ENCODE assay signal across 23 cellular contexts in the genomic region with DNA sequence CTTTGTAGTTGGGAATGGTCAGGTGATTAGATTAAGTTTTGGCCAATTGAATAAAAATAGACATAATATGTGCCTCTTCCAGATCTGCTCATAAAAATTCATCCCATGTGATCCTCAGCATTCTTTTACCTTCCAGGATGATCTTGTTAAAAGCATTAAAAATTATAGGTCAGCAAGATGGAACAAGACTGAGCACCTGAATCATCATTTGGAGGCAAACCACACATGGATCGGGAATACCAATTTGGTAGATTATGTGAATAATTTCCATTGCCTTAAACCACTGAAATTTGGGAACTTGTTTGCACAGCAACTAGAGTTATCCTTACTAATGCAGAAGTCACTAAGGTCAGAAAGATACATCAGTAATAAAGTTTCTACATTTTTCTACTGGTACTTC.
A peak's percentile ranks its signal among the peaks of the same experiment; 100 is the strongest.
DNase-seq lines count a peak whose midpoint lies in the region; FAIRE-seq and TF ChIP-seq lines count a peak whose summit lies in the region.
"Had no signal": no experiment of that assay in that cellular context is flagged by ENCODE, and none has a peak within 500 bp of the region (broad histone marks: within the 10 kb centered on the region; RNA-seq: fewer than 3 reads in every experiment).

No MANE protein-coding gene starts in this region.

- no peak overlapping the region for H2AFZ ChIP-seq in mammary epithelial cell (ENCODE audit: low read depth, low read length)
- H2AFZ ChIP-seq in keratinocyte (ENCODE audit: control insufficient read depth, low read length) = no peak overlapping the region

- H3K4me3 ChIP-seq in mammary epithelial cell (replicated peaks in 1 of 3; ENCODE audit: insufficient read depth in 1 of 3, low read depth in 2 of 3, low read length in 3 of 3) = no peak overlapping the region
- no peak overlapping the region for H3K4me3 ChIP-seq in bronchial epithelial cell (ENCODE audit: low read depth, low read length)
- H3K4me3 ChIP-seq in keratinocyte (ENCODE audit: control insufficient read depth in 2 of 3, extremely low read depth in 1 of 3, insufficient read depth in 2 of 3, low read depth in 1 of 3, low read length in 3 of 3) = no peak overlapping the region
- H3K4me3 ChIP-seq: A549; BLaER1 treated with 17β-estradiol and CSF1 and Interleukin-3, amounts not matched to agents 10 nM and 100 nM; GM12878 had no signal

- no peaks in the 10 kb centered on the region for H3K27me3 Mint-ChIP-seq in MCF 10A (ENCODE audit: insufficient read depth, unreplicated experiment)
- H3K27me3 Mint-ChIP-seq: B cell; CD4-positive, alpha-beta T cell had no signal

- H3K27ac Mint-ChIP-seq in MCF 10A (ENCODE audit: low read depth, unreplicated experiment) = no peak overlapping the region
- H3K27ac Mint-ChIP-seq: B cell; CD4-positive, alpha-beta T cell; CD8-positive, alpha-beta T cell had no signal

- POLR2A ChIA-PET in MCF 10A (lab: Yijun Ruan, JAX) = no interaction called here

- no peak for TF ChIP-seq POLR2A in GM12891 (IDR thresholded peaks at IDR 0.05; ENCODE audit: low read depth, low read length)

- 0% methylated on average over 1 of the region's 1 CpG for WGBS in mammary epithelial cell (ENCODE audit: low coverage, missing lambda C conversion rate)

- peak overlapping the region; percentile 62 for H3K4me2 ChIP-seq in mammary epithelial cell (ENCODE audit: insufficient read depth, low read depth, low read length)
- H3K4me2 ChIP-seq in keratinocyte (ENCODE audit: control insufficient read depth, extremely low read depth, insufficient read depth, low read depth, low read length) = peak overlapping the region; percentile 30
- H3K4me2 ChIP-seq: A549; BLaER1 treated with 17β-estradiol and CSF1 and Interleukin-3, amounts not matched to agents 10 nM and 100 nM had no signal

- H3K9me1 ChIP-seq in keratinocyte (ENCODE audit: control insufficient read depth, extremely low read depth, insufficient read depth, low read length) = no peaks in the 10 kb centered on the region

- H3K4me1 ChIP-seq in mammary epithelial cell (ENCODE audit: insufficient read depth, low read length) (peaks cover 14% of the 10 kb centered on the region), keratinocyte (ENCODE audit: control insufficient read depth, extremely low read depth, insufficient read depth, low read length) (peaks cover 12% of the 10 kb centered on the region)
- H3K4me1 ChIP-seq: A549; BLaER1 treated with 17β-estradiol and CSF1 and Interleukin-3, amounts not matched to agents 10 nM and 100 nM; Caco-2 had no signal

- H3K27ac ChIP-seq in mammary epithelial cell (ENCODE audit: insufficient read depth, low read depth, low read length) = peak overlapping the region; percentile 25
- H3K27ac ChIP-seq in epithelial cell of prostate = peak overlapping the region; percentile 36
- no peak overlapping the region for H3K27ac ChIP-seq in keratinocyte (ENCODE audit: control insufficient read depth, insufficient read depth, low read length)
- H3K27ac ChIP-seq: 22Rv1; A549; BLaER1 treated with 17β-estradiol and CSF1 and Interleukin-3, amounts not matched to agents 10 nM and 100 nM; C4-2B had no signal

- H3K27me3 ChIP-seq in mammary epithelial cell (ENCODE audit: insufficient read depth, low read length) (no peaks in the 10 kb centered on the region), bronchial epithelial cell (ENCODE audit: control insufficient read depth, insufficient read depth, low read length) (no peaks in the 10 kb centered on the region), keratinocyte (ENCODE audit: control insufficient read depth, extremely low read depth, insufficient read depth, low read length) (no peaks in the 10 kb centered on the region)
- H3K27me3 ChIP-seq: BLaER1 treated with 17β-estradiol and CSF1 and Interleukin-3, amounts not matched to agents 10 nM and 100 nM had no signal

- BruUV-seq in mammary epithelial cell (replicated peaks; lab: Mats Ljungman, UMichigan) (no TSS peak), MCF 10A (replicated peaks; lab: Mats Ljungman, UMichigan) (no TSS peak)

- intact Hi-C loops in mammary epithelial cell (cut with micrococcal nuclease) = loop anchor here (2.0 kb wide), 1 partner anchor 55 kb away; no protein-coding TSS in a partner anchor
- intact Hi-C loops in MCF 10A (cut with micrococcal nuclease) = no loop called here

- H3K79me2 ChIP-seq in mammary epithelial cell (ENCODE audit: insufficient read depth, low read length) (no peaks in the 10 kb centered on the region), keratinocyte (ENCODE audit: control insufficient read depth, insufficient read depth, low read length) (no peaks in the 10 kb centered on the region)

- TF ChIP-seq CTCF in mammary epithelial cell (conservative IDR thresholded peaks at IDR 0.05 in 1 of 2, IDR thresholded peaks at IDR 0.05 in 1 of 2; ENCODE audit: extremely low read depth in 1 of 2, insufficient read depth in 1 of 2, low read depth in 1 of 2, low read length in 2 of 2) (no peak), MCF 10A (IDR thresholded peaks at IDR 0.05; ENCODE audit: unreplicated experiment) (no peak), bronchial epithelial cell (IDR thresholded peaks at IDR 0.05; ENCODE audit: insufficient read depth, low read length, severe bottlenecking) (no peak), keratinocyte (optimal IDR thresholded peaks at IDR 0.05 in 1 of 3, IDR thresholded peaks at IDR 0.05 in 1 of 3, conservative IDR thresholded peaks at IDR 0.05 in 1 of 3; ENCODE audit: extremely low read depth in 1 of 3, insufficient read depth in 2 of 3, low read length in 3 of 3) (no peak)

- H3K36me3 ChIP-seq in mammary epithelial cell (ENCODE audit: insufficient read depth, low read length) = no peaks in the 10 kb centered on the region
- no peaks in the 10 kb centered on the region for H3K36me3 ChIP-seq in bronchial epithelial cell (ENCODE audit: control insufficient read depth, insufficient read depth, low read length)
- H3K36me3 ChIP-seq in keratinocyte (ENCODE audit: control insufficient read depth in 2 of 2, extremely low read depth in 1 of 2, insufficient read depth in 2 of 2, low read length in 2 of 2) = no peaks in the 10 kb centered on the region
- H3K36me3 ChIP-seq: BLaER1 treated with 17β-estradiol and CSF1 and Interleukin-3, amounts not matched to agents 10 nM and 100 nM had no signal

- no peak overlapping the region for H3K9ac ChIP-seq in mammary epithelial cell (ENCODE audit: insufficient read depth, low read length)
- no peak overlapping the region for H3K9ac ChIP-seq in keratinocyte (ENCODE audit: control insufficient read depth, extremely low read depth, insufficient read depth, low read length)
- H3K9ac ChIP-seq: BLaER1 treated with 17β-estradiol and CSF1 and Interleukin-3, amounts not matched to agents 10 nM and 100 nM had no signal

- FAIRE-seq in bronchial epithelial cell (lab: Jason Lieb, UNC) (no peak), keratinocyte (lab: Jason Lieb, UNC) (peak; percentile 89), GM12891 (lab: Jason Lieb, UNC) (no peak)
- FAIRE-seq: A549, D721Med, GM12878, GM19239 had no signal

- H3K9me3 ChIP-seq in mammary epithelial cell (replicated peaks; ENCODE audit: insufficient read depth, low read length) (no peaks in the 10 kb centered on the region), keratinocyte (ENCODE audit: control insufficient read depth, low read depth, low read length) (no peaks in the 10 kb centered on the region)
- H3K9me3 ChIP-seq: A549; BLaER1 treated with 17β-estradiol and CSF1 and Interleukin-3, amounts not matched to agents 10 nM and 100 nM; Caco-2 had no signal

- dilution Hi-C loops in mammary epithelial cell (cut with HindIII; ENCODE audit: low sequenced_read_pairs) = no loop called here
- dilution Hi-C loops in keratinocyte (cut with MboI; ENCODE audit: extremely low pct_ligation_motif_present, low sequenced_read_pairs) = no loop called here

- DNase-seq in mammary epithelial cell (peak; percentile 79), MCF 10A (ENCODE audit: unreplicated experiment) (no peak), bronchial epithelial cell (ENCODE audit: low read depth) (peak; percentile 82), epithelial cell of prostate (ENCODE audit: low read depth, low spot score) (no peak), keratinocyte (ENCODE audit: low read depth, low spot score) (peak; percentile 73), Kasumi-1 (lab: John Stamatoyannopoulos, UW) (no peak), GM12891 (ENCODE audit: insufficient read length, low spot score) (no peak)
- DNase-seq in stimulated activated CD4-positive, alpha-beta T cell treated with anti-CD3 and anti-CD28 coated beads, Interleukin-2, amount 100 ng/mL, for 48 hours = no peak
- DNase-seq: AML-193; Caco-2; Calu3; CD4-positive, alpha-beta T cell; CD8-positive, alpha-beta T cell; DMS79 treated with DMSO at 0.1 percent for 48 hours; GF-D8 had no signal

- no peaks in the 10 kb centered on the region for H3K36me3 Mint-ChIP-seq in MCF 10A (ENCODE audit: insufficient read depth, unreplicated experiment)
- H3K36me3 Mint-ChIP-seq: CD8-positive, alpha-beta T cell had no signal

- CTCF ChIA-PET in mammary epithelial cell (lab: Charles Lee; ENCODE audit: low non-redundant PET) = no interaction called here
- CTCF ChIA-PET in MCF 10A (lab: Yijun Ruan, JAX) = interaction anchor here (0.7 kb wide), 1 partner anchor 623 kb away, joined by 3 read pairs; no protein-coding TSS in a partner anchor

- H3K4me1 Mint-ChIP-seq in MCF 10A (ENCODE audit: insufficient read depth, unreplicated experiment) = peaks cover under 1% of the 10 kb centered on the region
- H3K4me1 Mint-ChIP-seq: B cell had no signal

- H3K4me3 Mint-ChIP-seq in MCF 10A (ENCODE audit: unreplicated experiment) = no peak overlapping the region
- H3K4me3 Mint-ChIP-seq: B cell; CD4-positive, alpha-beta T cell; CD8-positive, alpha-beta T cell had no signal

- no peaks in the 10 kb centered on the region for H3K9me3 Mint-ChIP-seq in MCF 10A (ENCODE audit: unreplicated experiment)

- in situ Hi-C loops in mammary epithelial cell (cut with MboI; ENCODE audit: low sequenced_read_pairs in 2 of 2) = no loop called here

- no peaks in the 10 kb centered on the region for H4K20me1 ChIP-seq in mammary epithelial cell (ENCODE audit: insufficient read depth, low read length)
- no peaks in the 10 kb centered on the region for H4K20me1 ChIP-seq in keratinocyte (ENCODE audit: control insufficient read depth, extremely low read depth, insufficient read depth, low read length)
- H4K20me1 ChIP-seq: BLaER1 treated with 17β-estradiol and CSF1 and Interleukin-3, amounts not matched to agents 10 nM and 100 nM had no signal

TF ChIP-seq in GM12891, 5 proteins besides CTCF, POLR2A, EP300 and RAD21:
- TF ChIP-seq PAX5 (IDR thresholded peaks at IDR 0.05; ENCODE audit: insufficient read depth, low read length, severe bottlenecking) (no peak), TAF1 (IDR thresholded peaks at IDR 0.05; ENCODE audit: low read depth, low read length) (no peak), SPI1 (IDR thresholded peaks at IDR 0.05; ENCODE audit: low read depth, low read length) (no peak), POLR2AphosphoS5 (IDR thresholded peaks at IDR 0.05; ENCODE audit: low read depth, low read length) (no peak), POU2F2 (IDR thresholded peaks at IDR 0.05; ENCODE audit: low read depth, low read length) (no peak)

Comparison
In these comparisons a context has a peak if more than half of its experiments do, and no peak if none do; other contexts are left out.
1. DNase-seq: peak in mammary epithelial cell (single experiment), bronchial epithelial cell (single experiment) and keratinocyte (single experiment); none in MCF 10A (single experiment), epithelial cell of prostate (single experiment), Kasumi-1 (0 of 2), GM12891 (single experiment) and stimulated activated CD4-positive, alpha-beta T cell treated with anti-CD3 and anti-CD28 coated beads, Interleukin-2, amount 100 ng/mL, for 48 hours (0 of 2).